ENCODE assay signal across 9 cellular contexts in the genomic region with DNA sequence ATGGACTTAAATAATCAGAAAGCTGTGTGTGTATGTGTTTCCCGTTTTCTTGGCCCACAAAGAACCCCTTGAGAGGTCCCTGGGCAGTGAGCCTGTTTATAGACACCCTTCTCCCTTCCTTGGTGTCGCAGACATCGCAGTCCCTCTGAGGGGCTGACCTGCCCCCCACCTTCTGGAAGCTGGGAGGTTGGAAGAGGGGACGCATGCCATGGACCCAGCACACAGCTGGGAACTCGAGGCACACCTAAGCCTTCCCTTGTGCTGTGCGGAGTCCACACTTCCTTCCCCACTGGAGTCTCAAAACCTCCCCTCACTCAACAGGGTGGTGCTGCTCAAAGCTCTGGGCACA. TPM values are rescaled to one million over a fixed set of nuclear protein-coding genes. Genes with fewer than 3 reads are reported as not detected.
DNase-seq lines count a peak whose midpoint lies in the region; ATAC-seq, FAIRE-seq and TF ChIP-seq lines count a peak whose summit lies in the region.
"Had no signal": no experiment of that assay in that cellular context is flagged by ENCODE, and none has a peak within 500 bp of the region (broad histone marks: within the 10 kb centered on the region; RNA-seq: fewer than 3 reads in every experiment).

No MANE protein-coding gene starts in this region.

- H3K9me3 Mint-ChIP-seq in Caco-2 (ENCODE audit: unreplicated experiment): no peaks in the 10 kb centered on the region

- H3K4me1 Mint-ChIP-seq in Caco-2 (ENCODE audit: low read depth, unreplicated experiment): peaks cover 19% of the 10 kb centered on the region

- CTCF ChIA-PET in Caco-2 (lab: Charles Lee): interaction anchor here (0.7 to 3.7 kb wide), 9 partner anchors 12 to 309 kb away, joined by 3 to 21 read pairs (median 4); partner anchors contain the start of gene CBX6
- CTCF ChIA-PET in endothelial cell of umbilical vein (lab: Charles Lee): interaction anchor here (0.8 to 2.7 kb wide), 7 partner anchors 8 to 213 kb away, joined by 4 to 9 read pairs (median 5); no protein-coding TSS in a partner anchor

- WGBS in HUES64: 78% methylated on average over 6 of the region's 6 CpGs

- no peaks in the 10 kb centered on the region for H3K27me3 ChIP-seq in Caco-2 (replicated peaks; ENCODE audit: control insufficient read depth, insufficient read depth, low read length)
- no peaks in the 10 kb centered on the region for H3K27me3 ChIP-seq in HUES64 (ENCODE audit: insufficient read depth, low read length)
- no peaks in the 10 kb centered on the region for H3K27me3 ChIP-seq in endothelial cell of umbilical vein (ENCODE audit: control insufficient read depth in 2 of 2, insufficient read depth in 2 of 2, low read length in 2 of 2)
- H3K27me3 ChIP-seq in parathyroid adenoma (ENCODE audit: control insufficient read depth, insufficient read depth, low read length): no peaks in the 10 kb centered on the region

- peak overlapping the region; percentile 91 for H3K27ac Mint-ChIP-seq in Caco-2 (ENCODE audit: unreplicated experiment)

- DNase-seq in Caco-2: peak in 1 of 2 experiments; percentile 14
- no peak for DNase-seq in endothelial cell of umbilical vein (ENCODE audit: low read depth, low spot score)
- DNase-seq in nucleus accumbens (lab: John Stamatoyannopoulos, UW): no peak
- no peak for DNase-seq in NCI-H2171 (lab: John Stamatoyannopoulos, UW)
- no peak for DNase-seq in amygdala (lab: John Stamatoyannopoulos, UW)
- DNase-seq: NCI-H345 had no signal

- H4K20me1 ChIP-seq in endothelial cell of umbilical vein (replicated peaks; ENCODE audit: control insufficient read depth, extremely low read depth, insufficient read depth, low read length): no peaks in the 10 kb centered on the region

- H3K79me2 ChIP-seq in endothelial cell of umbilical vein (ENCODE audit: control insufficient read depth, insufficient read depth, low read length): no peaks in the 10 kb centered on the region
- no peaks in the 10 kb centered on the region for H3K79me2 ChIP-seq in parathyroid adenoma

- H3K4me1 ChIP-seq in Caco-2: peaks cover 19% of the 10 kb centered on the region
- H3K4me1 ChIP-seq in HUES64 (ENCODE audit: insufficient read depth, low read length): peaks cover 10% of the 10 kb centered on the region; the same call in 1 of the 2 replicates
- H3K4me1 ChIP-seq in endothelial cell of umbilical vein (ENCODE audit: control insufficient read depth, extremely low read depth, insufficient read depth, low read length): peaks cover 2% of the 10 kb centered on the region
- peaks cover 2% of the 10 kb centered on the region for H3K4me1 ChIP-seq in parathyroid adenoma

- dilution Hi-C loops in endothelial cell of umbilical vein (cut with MboI; ENCODE audit: extremely low pct_ligation_motif_present, low sequenced_read_pairs): no loop called here

- TSS peak; percentile 82 for BruUV-seq in Caco-2 (replicated peaks; lab: Mats Ljungman, UMichigan)
- BruUV-seq in endothelial cell of umbilical vein (replicated peaks; lab: Mats Ljungman, UMichigan): no TSS peak

- no peaks in the 10 kb centered on the region for H3K9me1 ChIP-seq in endothelial cell of umbilical vein (replicated peaks; ENCODE audit: control insufficient read depth, extremely low read depth, insufficient read depth, low read length)

- no peaks in the 10 kb centered on the region for H3K27me3 Mint-ChIP-seq in Caco-2 (ENCODE audit: insufficient read depth, unreplicated experiment)

- H3K4me2 ChIP-seq in endothelial cell of umbilical vein (ENCODE audit: insufficient read depth, low read length): no peak overlapping the region
- H3K4me2 ChIP-seq in parathyroid adenoma (ENCODE audit: low read length): peak overlapping the region; percentile 82

- no peaks in the 10 kb centered on the region for H3K36me3 ChIP-seq in Caco-2 (ENCODE audit: control insufficient read depth, insufficient read depth, low read length)
- no peaks in the 10 kb centered on the region for H3K36me3 ChIP-seq in HUES64 (ENCODE audit: insufficient read depth, low read length)
- no peaks in the 10 kb centered on the region for H3K36me3 ChIP-seq in endothelial cell of umbilical vein (ENCODE audit: control insufficient read depth in 2 of 2, extremely low read depth in 1 of 2, insufficient read depth in 2 of 2, low read length in 2 of 2)
- H3K36me3 ChIP-seq in parathyroid adenoma (ENCODE audit: control insufficient read depth, insufficient read depth, low read length): no peaks in the 10 kb centered on the region

- H3K4me3 Mint-ChIP-seq in Caco-2 (ENCODE audit: unreplicated experiment): peak overlapping the region; percentile 80

- no peak for TF ChIP-seq CTCF in Caco-2 (IDR thresholded peaks at IDR 0.05; ENCODE audit: insufficient read depth in 1 of 2, low read depth in 1 of 2, low read length in 1 of 2, severe bottlenecking in 1 of 2, unreplicated experiment in 1 of 2)
- TF ChIP-seq CTCF in endothelial cell of umbilical vein (IDR thresholded peaks at IDR 0.05; ENCODE audit: extremely low read depth in 1 of 2, insufficient read depth in 1 of 2, low read depth in 1 of 2, low read length in 2 of 2): no peak
- no peak for TF ChIP-seq CTCF in parathyroid adenoma (IDR thresholded peaks at IDR 0.05)

- TF ChIP-seq POLR2A in endothelial cell of umbilical vein (IDR thresholded peaks at IDR 0.05; ENCODE audit: low read depth, low read length): no peak

- H3K4me3 ChIP-seq in Caco-2 (ENCODE audit: low read depth, low read length) (peak overlapping the region; percentile 44), HUES64 (ENCODE audit: low read length) (no peak overlapping the region), endothelial cell of umbilical vein (replicated peaks in 1 of 3; ENCODE audit: insufficient read depth in 1 of 3, low read depth in 1 of 3, low read length in 3 of 3) (peak overlapping the region in 1 of 3 experiments; percentile 28), parathyroid adenoma (ENCODE audit: low read depth, low read length) (peak overlapping the region; percentile 55)

- H2AFZ ChIP-seq in endothelial cell of umbilical vein (ENCODE audit: low read depth, low read length) (peak overlapping the region; percentile 73), parathyroid adenoma (peak overlapping the region; percentile 79)

- H3K27ac ChIP-seq in HUES64 (ENCODE audit: low read depth, low read length): peak overlapping the region; percentile 50; the same call in 1 of the 2 replicates
- H3K27ac ChIP-seq in endothelial cell of umbilical vein (ENCODE audit: insufficient read depth, low read depth, low read length): no peak overlapping the region
- peak overlapping the region; percentile 19 for H3K27ac ChIP-seq in parathyroid adenoma

- H3K9me3 ChIP-seq in Caco-2: peaks cover 9% of the 10 kb centered on the region; the same call in 1 of the 2 replicates
- H3K9me3 ChIP-seq in HUES64 (ENCODE audit: insufficient read depth, low read depth, low read length): peaks cover 9% of the 10 kb centered on the region
- H3K9me3 ChIP-seq in endothelial cell of umbilical vein (replicated peaks; ENCODE audit: control insufficient read depth, insufficient read depth, low read length): no peaks in the 10 kb centered on the region
- no peaks in the 10 kb centered on the region for H3K9me3 ChIP-seq in parathyroid adenoma (ENCODE audit: control insufficient read depth, low read length)

- intact Hi-C loops in Caco-2 (cut with micrococcal nuclease; ENCODE audit: unreplicated experiment): loop anchor here (1.0 to 5.0 kb wide), 3 partner anchors 22 to 109 kb away; partner anchors contain the start of gene CBX6
- intact Hi-C loops in endothelial cell of umbilical vein (cut with micrococcal nuclease): loop anchor here (1.0 to 10.0 kb wide), 2 partner anchors 57 to 109 kb away; partner anchors contain the start of gene CBX6

- no peak for ATAC-seq in GM18517 (IDR thresholded peaks at IDR 0.05; ENCODE audit: unreplicated experiment)

- no peak overlapping the region for H3K9ac ChIP-seq in HUES64 (ENCODE audit: low read depth, low read length)
- H3K9ac ChIP-seq in endothelial cell of umbilical vein (replicated peaks; ENCODE audit: extremely low read depth, insufficient read depth, low read length): no peak overlapping the region
- no peak overlapping the region for H3K9ac ChIP-seq in parathyroid adenoma

- peaks cover 36% of the 10 kb centered on the region for H3K36me3 Mint-ChIP-seq in Caco-2 (ENCODE audit: insufficient read depth, unreplicated experiment)

- POLR2A ChIA-PET in Caco-2 (lab: Charles Lee): interaction anchor here (0.7 to 2.3 kb wide), 4 partner anchors 57 to 337 kb away, joined by 3 to 14 read pairs (median 3); partner anchors contain the start of gene RPL3
- POLR2A ChIA-PET in endothelial cell of umbilical vein (lab: Charles Lee): no interaction called here

- FAIRE-seq in endothelial cell of umbilical vein (lab: Jason Lieb, UNC): no peak

RNA-seq across cellular contexts. Expression of gene APOBEC3B, which starts 0.5 kb away (rescaled TPM):
- total RNA-seq in Caco-2 (2022) (55.8 and 60.9 TPM in 2 replicates), endothelial cell of umbilical vein (10.3 and 13.6 TPM in 2 replicates)
- polyA plus RNA-seq in HUES64 (2013, experiment 1 of 2): 21.8 TPM
- 22.9 TPM for polyA plus RNA-seq in HUES64 (2013, experiment 2 of 2)
- 16.5 and 19.9 TPM in 2 replicates for polyA plus RNA-seq in endothelial cell of umbilical vein
- 19.6 and 23.6 TPM in 2 replicates for polyA plus RNA-seq in endothelial cell of umbilical vein (2011; cell fraction: cytosol; rRNA removed)
- polyA plus RNA-seq in endothelial cell of umbilical vein (2011; cell fraction: nucleus; rRNA removed): 10.5 and 13.5 TPM in 2 replicates
- 5.6 and 15.0 TPM in 2 replicates for polyA plus RNA-seq in endothelial cell of umbilical vein (2012)
- 12.8 and 13.5 TPM in 2 replicates for polyA minus RNA-seq in endothelial cell of umbilical vein
- polyA minus RNA-seq in endothelial cell of umbilical vein (2011; cell fraction: cytosol; rRNA and poly(A)+ RNA removed): 11.3 TPM
- polyA minus RNA-seq in endothelial cell of umbilical vein (2011; cell fraction: nucleus; rRNA and poly(A)+ RNA removed): 2.2 and 4.3 TPM in 2 replicates

RNA-seq across cellular contexts. Expression of gene APOBEC3A, which starts 24.2 kb away (rescaled TPM):
- total RNA-seq in Caco-2 (2022) (not detected in 2 replicates), endothelial cell of umbilical vein (not detected in 2 replicates)
- not detected for polyA plus RNA-seq in HUES64 (2013, experiment 1 of 2)
- polyA plus RNA-seq in HUES64 (2013, experiment 2 of 2): not detected
- not detected in 2 replicates for polyA plus RNA-seq in endothelial cell of umbilical vein
- not detected in 2 replicates for polyA plus RNA-seq in endothelial cell of umbilical vein (2011; cell fraction: cytosol; rRNA removed)
- polyA plus RNA-seq in endothelial cell of umbilical vein (2011; cell fraction: nucleus; rRNA removed): not detected in 2 replicates
- not detected in 2 replicates for polyA plus RNA-seq in endothelial cell of umbilical vein (2012)
- polyA minus RNA-seq in endothelial cell of umbilical vein: not detected in 2 replicates
- not detected for polyA minus RNA-seq in endothelial cell of umbilical vein (2011; cell fraction: cytosol; rRNA and poly(A)+ RNA removed)
- polyA minus RNA-seq in endothelial cell of umbilical vein (2011; cell fraction: nucleus; rRNA and poly(A)+ RNA removed): not detected in 2 replicates

RNA-seq across cellular contexts. Expression of gene APOBEC3C, which starts 32.4 kb away (rescaled TPM):
- 24.2 and 25.1 TPM in 2 replicates for total RNA-seq in Caco-2 (2022)
- polyA plus RNA-seq in HUES64 (2013, experiment 1 of 2): 15.7 TPM
- 20.2 TPM for polyA plus RNA-seq in HUES64 (2013, experiment 2 of 2)
- 10.6 and 11.2 TPM in 2 replicates for total RNA-seq in endothelial cell of umbilical vein
- 6.9 and 7.6 TPM in 2 replicates for polyA plus RNA-seq in endothelial cell of umbilical vein
- polyA plus RNA-seq in endothelial cell of umbilical vein (2011; cell fraction: cytosol; rRNA removed): 6.3 and 7.0 TPM in 2 replicates
- polyA plus RNA-seq in endothelial cell of umbilical vein (2011; cell fraction: nucleus; rRNA removed): 3.5 and 4.3 TPM in 2 replicates
- polyA plus RNA-seq in endothelial cell of umbilical vein (2012): 26.5 and 28.1 TPM in 2 replicates
- 7.7 and 8.7 TPM in 2 replicates for polyA minus RNA-seq in endothelial cell of umbilical vein
- 1.4 TPM for polyA minus RNA-seq in endothelial cell of umbilical vein (2011; cell fraction: cytosol; rRNA and poly(A)+ RNA removed)
- 1.5 and 1.7 TPM in 2 replicates for polyA minus RNA-seq in endothelial cell of umbilical vein (2011; cell fraction: nucleus; rRNA and poly(A)+ RNA removed)

RNA-seq across cellular contexts. Expression of gene APOBEC3D, which starts 39.3 kb away (rescaled TPM):
- total RNA-seq in Caco-2 (2022): 0.19 and 0.39 TPM in 2 replicates
- polyA plus RNA-seq in HUES64 (2013, experiment 1 of 2): 2.1 TPM
- 5.2 TPM for polyA plus RNA-seq in HUES64 (2013, experiment 2 of 2)
- 2.5 and 3.8 TPM in 2 replicates for total RNA-seq in endothelial cell of umbilical vein
- polyA plus RNA-seq in endothelial cell of umbilical vein: 2.0 and 2.3 TPM in 2 replicates
- 1.4 and 2.0 TPM in 2 replicates for polyA plus RNA-seq in endothelial cell of umbilical vein (2011; cell fraction: cytosol; rRNA removed)
- 5.7 and 7.1 TPM in 2 replicates for polyA plus RNA-seq in endothelial cell of umbilical vein (2011; cell fraction: nucleus; rRNA removed)
- 3.5 and 6.2 TPM in 2 replicates for polyA plus RNA-seq in endothelial cell of umbilical vein (2012)
- polyA minus RNA-seq in endothelial cell of umbilical vein: 5.5 and 5.6 TPM in 2 replicates
- polyA minus RNA-seq in endothelial cell of umbilical vein (2011; cell fraction: cytosol; rRNA and poly(A)+ RNA removed): not detected
- 0.43 and 1.2 TPM in 2 replicates for polyA minus RNA-seq in endothelial cell of umbilical vein (2011; cell fraction: nucleus; rRNA and poly(A)+ RNA removed)

RNA-seq across cellular contexts. Expression of gene APOBEC3F, which starts 59.0 kb away (rescaled TPM):
- total RNA-seq in Caco-2 (2022) (7.8 and 9.1 TPM in 2 replicates), endothelial cell of umbilical vein (7.2 and 10.2 TPM in 2 replicates)
- polyA plus RNA-seq in HUES64 (2013, experiment 1 of 2): 2.4 TPM
- polyA plus RNA-seq in HUES64 (2013, experiment 2 of 2): 4.2 TPM
- polyA plus RNA-seq in endothelial cell of umbilical vein: 10.6 and 11.0 TPM in 2 replicates
- polyA plus RNA-seq in endothelial cell of umbilical vein (2011; cell fraction: cytosol; rRNA removed): 10.4 and 12.1 TPM in 2 replicates
- polyA plus RNA-seq in endothelial cell of umbilical vein (2011; cell fraction: nucleus; rRNA removed): 5.1 and 5.9 TPM in 2 replicates
- polyA plus RNA-seq in endothelial cell of umbilical vein (2012): 7.6 and 7.7 TPM in 2 replicates
- 7.3 and 11.5 TPM in 2 replicates for polyA minus RNA-seq in endothelial cell of umbilical vein
- not detected for polyA minus RNA-seq in endothelial cell of umbilical vein (2011; cell fraction: cytosol; rRNA and poly(A)+ RNA removed)
- 4.2 and 5.6 TPM in 2 replicates for polyA minus RNA-seq in endothelial cell of umbilical vein (2011; cell fraction: nucleus; rRNA and poly(A)+ RNA removed)
